14 cellular contexts compared by ENCODE assay signal in genomic region chr4:160142579-160142978, GRCh38.
A peak's percentile ranks its signal among the peaks of the same experiment; 100 is the strongest.
DNase-seq lines count a peak whose midpoint lies in the region; ATAC-seq and TF ChIP-seq lines count a peak whose summit lies in the region.
"Had no signal": no experiment of that assay in that cellular context is flagged by ENCODE, and none has a peak within 500 bp of the region (broad histone marks: within the 10 kb centered on the region; RNA-seq: fewer than 3 reads in every experiment).

No MANE protein-coding gene starts in this region.

- no peak for DNase-seq in mesothelial cell of epicardium (ENCODE audit: low spot score in 2 of 2, unreplicated experiment in 2 of 2)
- no peak for DNase-seq in amniotic stem cell (lab: John Stamatoyannopoulos, UW)
- DNase-seq in superior temporal gyrus (ENCODE audit: extremely low spot score): no peak
- no peak for DNase-seq in A172 (ENCODE audit: low spot score)
- no peak for DNase-seq in dermis blood vessel endothelial cell
- DNase-seq: DND-41; effector CD4-positive, alpha-beta T cell; HCEC 1CT; mesenchymal stem cell; NCI-H526 treated with DMSO at 0.1 percent for 48 hours had no signal

- H3K27me3 Mint-ChIP-seq in mesothelial cell of epicardium (ENCODE audit: low read depth): no peaks in the 10 kb centered on the region
- H3K27me3 Mint-ChIP-seq: progenitor cell of endocrine pancreas had no signal

- peak overlapping the region; percentile 13 for H3K27ac Mint-ChIP-seq in mesothelial cell of epicardium
- H3K27ac Mint-ChIP-seq: progenitor cell of endocrine pancreas had no signal

- TF ChIP-seq CTCF in mesothelial cell of epicardium (IDR thresholded peaks at IDR 0.05; ENCODE audit: unreplicated experiment): no peak

- no peaks in the 10 kb centered on the region for H3K36me3 Mint-ChIP-seq in mesothelial cell of epicardium

- ATAC-seq in GM19025 (IDR thresholded peaks at IDR 0.05; ENCODE audit: low read depth, unreplicated experiment): peak; percentile 92
- peak; percentile 100 for ATAC-seq in GM21737 (IDR thresholded peaks at IDR 0.05; ENCODE audit: unreplicated experiment)
- ATAC-seq in HG03135 (IDR thresholded peaks at IDR 0.05; ENCODE audit: unreplicated experiment): peak; percentile 100

- H3K4me1 Mint-ChIP-seq in mesothelial cell of epicardium: peaks cover 27% of the 10 kb centered on the region

- no peaks in the 10 kb centered on the region for H3K9me3 Mint-ChIP-seq in mesothelial cell of epicardium

- no peak overlapping the region for H3K4me3 Mint-ChIP-seq in mesothelial cell of epicardium
